Comparison of ENCODE assay signal across 19 cellular contexts in genomic region chr10:4024846-4025245, GRCh38.
A peak's percentile ranks its signal among the peaks of the same experiment; 100 is the strongest.
DNase-seq lines count a peak whose midpoint lies in the region; ATAC-seq and TF ChIP-seq lines count a peak whose summit lies in the region.
"Had no signal": no experiment of that assay in that cellular context is flagged by ENCODE, and none has a peak within 500 bp of the region (broad histone marks: within the 10 kb centered on the region; RNA-seq: fewer than 3 reads in every experiment).

No MANE protein-coding gene starts in this region.

- DNase-seq in heart left ventricle = peak in 1 of 5 donors; percentile 35
- no peak for DNase-seq in right atrium auricular region (ENCODE audit: low spot score)
- peak; percentile 35 for DNase-seq in cerebellar cortex (ENCODE audit: low spot score)
- peak; percentile 24 to 39 for DNase-seq in lung microvascular endothelial cell (ENCODE audit: low read depth in 2 of 2)
- no peak for DNase-seq in activated CD4-positive, alpha-beta T cell treated with anti-CD3 and anti-CD28 coated beads for 36 hours
- DNase-seq in BE2C = no peak
- DNase-seq in T-helper 9 cell = no peak
- DNase-seq in NCI-H1694 treated with DMSO at 0.1 percent for 48 hours (lab: John Stamatoyannopoulos, UW) = no peak
- DNase-seq: 8988T; CD8-positive, alpha-beta memory T cell; DND-41; NCI-H1436; NCI-H2081; NCI-H510A; NCI-H82; PC-3 had no signal

- POLR2A ChIA-PET in activated CD4-positive, alpha-beta T cell treated with anti-CD3 and anti-CD28 coated beads for 36 hours (lab: Charles Lee) = no interaction called here

- WGBS in heart left ventricle, 4 donors = 53 to 71% (median 60%) methylated on average over 5 of the region's 5 CpGs

- H3K4me3 ChIP-seq in heart left ventricle = no peak overlapping the region
- H3K4me3 ChIP-seq in right atrium auricular region = no peak overlapping the region
- H3K4me3 ChIP-seq in BE2C (ENCODE audit: low read depth, low read length) = no peak overlapping the region
- H3K4me3 ChIP-seq: SK-N-MC had no signal

- H3K27me3 ChIP-seq in heart left ventricle (no peaks in the 10 kb centered on the region), right atrium auricular region (no peaks in the 10 kb centered on the region), BE2C (no peaks in the 10 kb centered on the region)

- H3K27ac ChIP-seq in heart left ventricle (no peak overlapping the region), right atrium auricular region (no peak overlapping the region)
- H3K27ac ChIP-seq: KMS-11, SK-N-MC had no signal

- no peaks in the 10 kb centered on the region for H3K4me1 ChIP-seq in heart left ventricle
- no peaks in the 10 kb centered on the region for H3K4me1 ChIP-seq in right atrium auricular region
- peaks cover 3% of the 10 kb centered on the region; the same call in 1 of the 2 replicates for H3K4me1 ChIP-seq in BE2C

- H3K9me3 ChIP-seq in heart left ventricle (peaks cover 0 to 6% (median 0%) of the 10 kb centered on the region in 12 donors), right atrium auricular region (no peaks in the 10 kb centered on the region), BE2C (no peaks in the 10 kb centered on the region)

- no peaks in the 10 kb centered on the region for H3K4me1 Mint-ChIP-seq in activated CD4-positive, alpha-beta T cell treated with anti-CD3 and anti-CD28 coated beads for 36 hours

- TF ChIP-seq POLR2A in heart left ventricle (IDR thresholded peaks at IDR 0.05) = no peak

- no peak for TF ChIP-seq CTCF in heart left ventricle (IDR thresholded peaks at IDR 0.05)
- no peak for TF ChIP-seq CTCF in right atrium auricular region (IDR thresholded peaks at IDR 0.05)
- TF ChIP-seq CTCF in BE2C (IDR thresholded peaks at IDR 0.05; ENCODE audit: low read depth, low read length) = no peak

- ATAC-seq in heart left ventricle = peak in 3 of 4 donors; percentile 44 to 60 (median 53)
- ATAC-seq in activated CD4-positive, alpha-beta T cell treated with anti-CD3 and anti-CD28 coated beads for 36 hours = no peak
- ATAC-seq: HepG2, PC-3 had no signal

- CTCF ChIA-PET in activated CD4-positive, alpha-beta T cell treated with anti-CD3 and anti-CD28 coated beads for 36 hours (lab: Charles Lee) = no interaction called here

- H3K4me3 Mint-ChIP-seq in activated CD4-positive, alpha-beta T cell treated with anti-CD3 and anti-CD28 coated beads for 36 hours = no peak overlapping the region
- H3K4me3 Mint-ChIP-seq: CD8-positive, alpha-beta memory T cell had no signal

- H3K27ac Mint-ChIP-seq in activated CD4-positive, alpha-beta T cell treated with anti-CD3 and anti-CD28 coated beads for 36 hours = no peak overlapping the region

- H3K27me3 Mint-ChIP-seq in activated CD4-positive, alpha-beta T cell treated with anti-CD3 and anti-CD28 coated beads for 36 hours = no peaks in the 10 kb centered on the region
- H3K27me3 Mint-ChIP-seq: CD8-positive, alpha-beta memory T cell had no signal

- H3K9me3 Mint-ChIP-seq in activated CD4-positive, alpha-beta T cell treated with anti-CD3 and anti-CD28 coated beads for 36 hours (ENCODE audit: low read depth) = no peaks in the 10 kb centered on the region
- H3K9me3 Mint-ChIP-seq: CD8-positive, alpha-beta memory T cell had no signal

- H3K36me3 ChIP-seq in heart left ventricle (no peaks in the 10 kb centered on the region), right atrium auricular region (no peaks in the 10 kb centered on the region), BE2C (no peaks in the 10 kb centered on the region)

- H3K36me3 Mint-ChIP-seq in activated CD4-positive, alpha-beta T cell treated with anti-CD3 and anti-CD28 coated beads for 36 hours (ENCODE audit: low read depth) = no peaks in the 10 kb centered on the region
- H3K36me3 Mint-ChIP-seq: CD8-positive, alpha-beta memory T cell had no signal

- intact Hi-C loops in heart left ventricle (cut with DNase I) = no loop called here
- intact Hi-C loops in activated CD4-positive, alpha-beta T cell treated with anti-CD3 and anti-CD28 coated beads for 36 hours (cut with DNase I, micrococcal nuclease) = no loop called here

Comparison
In these comparisons a context has a peak if more than half of its experiments do, and no peak if none do; other contexts are left out.
1. DNase-seq: peak in cerebellar cortex (single experiment) and lung microvascular endothelial cell (2 of 2); none in right atrium auricular region (single experiment), activated CD4-positive, alpha-beta T cell treated with anti-CD3 and anti-CD28 coated beads for 36 hours (single experiment), BE2C (single experiment), T-helper 9 cell (single experiment) and NCI-H1694 treated with DMSO at 0.1 percent for 48 hours (single experiment).